In genomic region chr11:66877585-66877984, GRCh38 we compare ENCODE assay signal across 19 cellular contexts. TPM values are rescaled to one million over a fixed set of nuclear protein-coding genes. Genes with fewer than 3 reads are reported as not detected.
DNase-seq lines count a peak whose midpoint lies in the region; ATAC-seq, FAIRE-seq and TF ChIP-seq lines count a peak whose summit lies in the region.
"Had no signal": no experiment of that assay in that cellular context is flagged by ENCODE, and none has a peak within 500 bp of the region (broad histone marks: within the 10 kb centered on the region; RNA-seq: fewer than 3 reads in every experiment).

No MANE protein-coding gene starts in this region.

- TF ChIP-seq EP300 in A549 (IDR thresholded peaks at IDR 0.05): no peak

- H3K4me2 ChIP-seq in A549: peak overlapping the region; percentile 56
- H3K4me2 ChIP-seq: GM23338 had no signal

- ATAC-seq in A549: peak in 1 of 2 experiments; percentile 7; a peak in 1 of 6 replicates

- POLR2A ChIA-PET in A549 (lab: Yijun Ruan, JAX): no interaction called here

- no peak overlapping the region for H3K4me3 ChIP-seq in A549
- H3K4me3 ChIP-seq: GM23338, SJSA1 had no signal

- TF ChIP-seq CTCF in A549 (IDR thresholded peaks at IDR 0.05) (no peak), D721Med (IDR thresholded peaks at IDR 0.05; ENCODE audit: insufficient read depth, missing control alignments) (no peak)

- DNase-seq in A549 (ENCODE audit: low read depth in 1 of 2, low spot score in 1 of 2) (peak in 1 of 2 experiments; percentile 76), DMS53 treated with DMSO at 0.1 percent for 48 hours (lab: John Stamatoyannopoulos, UW; ENCODE audit: unreplicated experiment) (peak; percentile 12), amniotic epithelial cell (ENCODE audit: low read depth) (peak; percentile 70), iris pigment epithelial cell (ENCODE audit: low read depth) (peak; percentile 59), HK-2 (ENCODE audit: unreplicated experiment) (no peak), D721Med (ENCODE audit: insufficient read length, low spot score) (no peak)
- DNase-seq in stimulated activated CD4-positive, alpha-beta T cell treated with anti-CD3 and anti-CD28 coated beads, Interleukin-12 subunit alpha, Interleukin-12 subunit beta, amount 100 ng/mL, for 4 hours: no peak
- DNase-seq: ACHN; CD4-positive, alpha-beta memory T cell; HFFc6; KBM-7; NCI-H1092 treated with DMSO at 0.1 percent for 48 hours; NCI-H1694; NCI-H524; OCI-M1; RPMI8226 had no signal

- 44% methylated on average over 2 of the region's 2 CpGs for WGBS in A549 (ENCODE audit: missing lambda C conversion rate)

- H3K9me3 ChIP-seq in A549: no peaks in the 10 kb centered on the region
- H3K9me3 ChIP-seq: SJSA1 had no signal

- CTCF ChIA-PET in A549 (lab: Yijun Ruan, JAX): interaction anchor here (1.2 to 13.1 kb wide), 5 partner anchors 9 to 144 kb away, joined by 3 to 135 read pairs (median 12); partner anchors contain the start of genes C11orf86 and SYT12

- H3K27ac ChIP-seq in A549: peak overlapping the region; percentile 53 to 95; a peak in 5 of 6 replicates
- H3K27ac ChIP-seq: HL-60, SJSA1 had no signal

- TF ChIP-seq POLR2A in A549 (IDR thresholded peaks at IDR 0.05; ENCODE audit: low read length): no peak

- no peak for TF ChIP-seq RAD21 in A549 (conservative IDR thresholded peaks at IDR 0.05 in 1 of 2, IDR thresholded peaks at IDR 0.05 in 1 of 2)

- no peak for FAIRE-seq in A549 (lab: Jason Lieb, UNC)
- FAIRE-seq in D721Med (lab: Jason Lieb, UNC): no peak

- peaks cover 64% of the 10 kb centered on the region for H3K4me1 ChIP-seq in A549

TF ChIP-seq in A549, 52 proteins besides CTCF, POLR2A, EP300 and RAD21:
- TF ChIP-seq USF2 (IDR thresholded peaks at IDR 0.05) (no peak), CEBPB (IDR thresholded peaks at IDR 0.05) (peak in 1 of 2 experiments; percentile 37; a peak in 1 of 4 replicates), NFE2L2 (conservative IDR thresholded peaks at IDR 0.05; ENCODE audit: low read length) (no peak), RFX5 (IDR thresholded peaks at IDR 0.05) (no peak), PBX3 (IDR thresholded peaks at IDR 0.05) (no peak), FOSL2 (IDR thresholded peaks at IDR 0.05) (no peak), FOSL2 (CRISPR knock-in tag; IDR thresholded peaks at IDR 0.05) (0 out of 2 replicates have a peak, but pooled peaks have one; percentile 17), ELK1 (IDR thresholded peaks at IDR 0.05; ENCODE audit: low read depth, low read length) (no peak), ZSCAN20 (CRISPR knock-in tag; IDR thresholded peaks at IDR 0.05) (0 out of 2 replicates have a peak, but pooled peaks have one; percentile 35)

RNA-seq across cellular contexts. Expression of gene LRFN4, which starts 20.7 kb away (rescaled TPM):
- 7.9 and 8.8 TPM in 2 replicates for polyA plus RNA-seq in A549 (2011; rRNA removed)
- 33.9 and 65.3 TPM in 2 replicates for polyA plus RNA-seq in A549 (2012; cell fraction: cytosol; rRNA removed)
- 114 and 175 TPM in 2 replicates for polyA plus RNA-seq in A549 (2012; cell fraction: nucleus; rRNA removed)
- 33.9 to 50.0 TPM (median 44.7 TPM) in 3 replicates for polyA plus RNA-seq in A549 (2017; fragmentation: RNase III; extraction: RNeasy Plus Mini Kit Qiagen cat#74134 plus additional on column Dnase treatment)
- 4.7 and 6.6 TPM in 2 replicates for polyA minus RNA-seq in A549 (2011; rRNA and poly(A)+ RNA removed)

RNA-seq across cellular contexts. Expression of gene RCE1, which starts 34.3 kb away (rescaled TPM):
- polyA plus RNA-seq in A549 (2011; rRNA removed): 20.3 and 22.1 TPM in 2 replicates
- polyA plus RNA-seq in A549 (2012; cell fraction: cytosol; rRNA removed): 49.2 and 69.1 TPM in 2 replicates
- polyA plus RNA-seq in A549 (2012; cell fraction: nucleus; rRNA removed): 128 and 157 TPM in 2 replicates
- 21.3 to 23.3 TPM (median 22.5 TPM) in 3 replicates for polyA plus RNA-seq in A549 (2017; fragmentation: RNase III; extraction: RNeasy Plus Mini Kit Qiagen cat#74134 plus additional on column Dnase treatment)
- 19.6 and 26.8 TPM in 2 replicates for polyA minus RNA-seq in A549 (2011; rRNA and poly(A)+ RNA removed)

Comparison
In these comparisons a context has a peak if more than half of its experiments do, and no peak if none do; other contexts are left out.
1. DNase-seq: peak in DMS53 treated with DMSO at 0.1 percent for 48 hours (single experiment), amniotic epithelial cell (single experiment) and iris pigment epithelial cell (single experiment); none in HK-2 (single experiment), stimulated activated CD4-positive, alpha-beta T cell treated with anti-CD3 and anti-CD28 coated beads, Interleukin-12 subunit alpha, Interleukin-12 subunit beta, amount 100 ng/mL, for 4 hours (single experiment) and D721Med (single experiment).